ENCODE assay signal across 30 cellular contexts in genomic region chr20:31472395-31473330, GRCh38. TPM values are rescaled to one million over a fixed set of nuclear protein-coding genes. Genes with fewer than 3 reads are reported as not detected.
DNase-seq lines count a peak whose midpoint lies in the region; ATAC-seq and TF ChIP-seq lines count a peak whose summit lies in the region.
"Had no signal": no experiment of that assay in that cellular context is flagged by ENCODE, and none has a peak within 500 bp of the region (broad histone marks: within the 10 kb centered on the region; RNA-seq: fewer than 3 reads in every experiment).

No MANE protein-coding gene starts in this region.

- TF ChIP-seq CTCF in cardiac fibroblast (IDR thresholded peaks at IDR 0.05; ENCODE audit: low read depth, low read length) = no peak
- no peak for TF ChIP-seq CTCF in left ventricle myocardium inferior (IDR thresholded peaks at IDR 0.05; ENCODE audit: borderline replicate concordance)
- no peak for TF ChIP-seq CTCF in transverse colon (IDR thresholded peaks at IDR 0.05)

- intact Hi-C loops in left ventricle myocardium inferior (cut with micrococcal nuclease) (no loop called here), transverse colon (cut with DNase I; ENCODE audit: low total_unique reads) (no loop called here)

- no peak for TF ChIP-seq POLR2A in transverse colon (IDR thresholded peaks at IDR 0.05)

- H3K36me3 ChIP-seq in left ventricle myocardium inferior (no peaks in the 10 kb centered on the region), transverse colon (no peaks in the 10 kb centered on the region)
- H3K36me3 ChIP-seq: brain microvascular endothelial cell, colonic mucosa, MG63, SJSA1, stomach had no signal

- H3K4me1 ChIP-seq in left ventricle myocardium inferior = peaks cover 29% of the 10 kb centered on the region
- peaks cover 0 to 10% (median 3%) of the 10 kb centered on the region in 4 donors for H3K4me1 ChIP-seq in transverse colon
- H3K4me1 ChIP-seq: colonic mucosa, SJSA1 had no signal

- in situ Hi-C loops in transverse colon (cut with MboI; ENCODE audit: low pct_ligation_motif_present in 1 of 4, low pct_unique_long_range_greater_than_20kb in 1 of 4, low sequenced_read_pairs in 3 of 4) = no loop called here

- H3K4me3 ChIP-seq in cardiac fibroblast (replicated peaks in 1 of 2; ENCODE audit: low read depth in 2 of 2, low read length in 2 of 2) (no peak overlapping the region), left ventricle myocardium inferior (no peak overlapping the region), transverse colon (no peak overlapping the region)
- H3K4me3 ChIP-seq: colonic mucosa, lung, MG63, PC-9, SJSA1, stomach had no signal

- TF ChIP-seq EP300 in transverse colon (IDR thresholded peaks at IDR 0.05; ENCODE audit: low read depth) = no peak

- peak overlapping the region; percentile 74 for H3K27ac ChIP-seq in left ventricle myocardium inferior (replicated peaks)
- H3K27ac ChIP-seq in transverse colon = no peak overlapping the region
- H3K27ac ChIP-seq: brain microvascular endothelial cell, colonic mucosa, PC-9, SJSA1, stomach had no signal

- no peaks in the 10 kb centered on the region for H3K9me3 ChIP-seq in left ventricle myocardium inferior (replicated peaks)
- H3K9me3 ChIP-seq in transverse colon = no peaks in the 10 kb centered on the region
- H3K9me3 ChIP-seq: colonic mucosa, MG63, SJSA1, stomach had no signal

- no peak for ATAC-seq in GM21447 (IDR thresholded peaks at IDR 0.05; ENCODE audit: unreplicated experiment)
- ATAC-seq: esophagus mucosa had no signal

- DNase-seq in A172 (ENCODE audit: low spot score) (peak; percentile 18), GM03348 (ENCODE audit: low spot score) (peak; percentile 20), cardiac fibroblast (ENCODE audit: low read depth in 2 of 2) (peak; percentile 50 to 55), left ventricle myocardium inferior (peak; percentile 34), NCI-H1694 treated with DMSO at 0.1 percent for 48 hours (lab: John Stamatoyannopoulos, UW) (no peak), EL (no peak), transverse colon (no peak)
- DNase-seq: activated naive CD4-positive, alpha-beta T cell treated with Interleukin-2 at 50 U/mL for 16 hours; activated T-cell treated with anti-CD3 and anti-CD28 coated beads, Interleukin-2, amount 50 U/mL, for 24 hours; brain microvascular endothelial cell; CD4-positive, CD25-positive, alpha-beta regulatory T cell; colonic mucosa; DMS153; effector memory CD4-positive, alpha-beta T cell; GDM1; GOT3; kidney; MG63; NCI-H1436; NCI-H510A; PC-9; stimulated activated CD4-positive, alpha-beta T cell treated with anti-CD3 and anti-CD28 coated beads, Interleukin-15, amount 100 ng/mL, for 24 hours; stomach; T-helper 1 cell had no signal

- WGBS in transverse colon (ENCODE audit: low coverage in 1 of 2), 2 donors = 58% methylated on average over 8 of the region's 8 CpGs; no CpG with 5 or more reads in 1 of the 2 donors

- H3K27me3 ChIP-seq in left ventricle myocardium inferior (ENCODE audit: low read depth) (peaks cover 37% of the 10 kb centered on the region), transverse colon (peaks cover 21% of the 10 kb centered on the region)
- H3K27me3 ChIP-seq: colonic mucosa, MG63 had no signal

RNA-seq across cellular contexts. Expression of gene DEFB124, which starts 2.3 kb away (rescaled TPM):
- not detected in 2 replicates for total RNA-seq in A172 (2014; rRNA removed; shearing (Covaris generic))
- total RNA-seq in left ventricle myocardium inferior = not detected
- total RNA-seq in transverse colon = not detected
- total RNA-seq: activated CD8-positive, alpha-beta memory T cell treated with anti-CD3 and anti-CD28 coated beads for 36 hours; CD4-positive, CD25-positive, alpha-beta regulatory T cell; colonic mucosa; esophagus mucosa; lung; neural crest cell; PC-9; SJSA1 had no signal

RNA-seq across cellular contexts. Expression of gene REM1, which starts 2.4 kb away (rescaled TPM):
- total RNA-seq in A172 (2014; rRNA removed; shearing (Covaris generic)) = not detected in 2 replicates
- total RNA-seq in left ventricle myocardium inferior (1.5 TPM), transverse colon (1 to 10 TPM in 2 of 4 donors, under 1 TPM in 1, not detected in 1; 0.80 to 1.8 (median 1.3) TPM)
- total RNA-seq: activated CD8-positive, alpha-beta memory T cell treated with anti-CD3 and anti-CD28 coated beads for 36 hours; CD4-positive, CD25-positive, alpha-beta regulatory T cell; neural crest cell; PC-9; SJSA1 had no signal

RNA-seq across cellular contexts. Expression of gene DEFB123, which starts 32.2 kb away (rescaled TPM):
- not detected in 2 replicates for total RNA-seq in A172 (2014; rRNA removed; shearing (Covaris generic))
- total RNA-seq in left ventricle myocardium inferior (not detected), transverse colon (not detected)
- total RNA-seq: activated CD8-positive, alpha-beta memory T cell treated with anti-CD3 and anti-CD28 coated beads for 36 hours; CD4-positive, CD25-positive, alpha-beta regulatory T cell; colonic mucosa; esophagus mucosa; kidney; lung; neural crest cell; PC-9; SJSA1; stomach had no signal

RNA-seq across cellular contexts. Expression of gene HM13, which starts 41.6 kb away (rescaled TPM):
- 58.2 and 67.9 TPM in 2 replicates for total RNA-seq in A172 (2014; rRNA removed; shearing (Covaris generic))
- total RNA-seq in left ventricle myocardium inferior (39.0 TPM), transverse colon (10 to 100 TPM; 38.4 to 86.0 (median 63.4) TPM)

Comparison
In these comparisons a context has a peak if more than half of its experiments do, and no peak if none do; other contexts are left out.
1. DNase-seq: peak in A172 (single experiment), GM03348 (single experiment), cardiac fibroblast (2 of 2) and left ventricle myocardium inferior (single experiment); none in NCI-H1694 treated with DMSO at 0.1 percent for 48 hours (single experiment), EL (single experiment) and transverse colon (single experiment).